17 cellular contexts compared by ENCODE assay signal in the genomic region with DNA sequence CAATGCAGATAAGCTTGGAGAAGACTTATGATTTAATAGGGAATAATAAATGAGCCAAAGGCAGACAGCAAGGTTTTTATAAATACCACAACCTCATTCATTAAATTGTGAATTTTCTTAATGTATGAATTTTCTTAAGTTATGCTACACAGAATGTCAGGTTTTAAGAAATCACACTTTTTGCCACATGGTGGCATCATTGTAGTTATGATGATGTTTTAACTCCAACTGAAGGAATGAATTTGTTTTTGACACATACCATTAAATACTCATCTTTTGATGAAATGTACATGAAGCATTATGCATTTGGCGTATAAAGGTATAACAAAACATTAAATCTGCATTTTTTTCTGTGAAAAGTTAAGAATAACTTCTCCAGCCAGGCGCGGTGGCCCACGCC.
DNase-seq lines count a peak whose midpoint lies in the region; ATAC-seq and TF ChIP-seq lines count a peak whose summit lies in the region.
"Had no signal": no experiment of that assay in that cellular context is flagged by ENCODE, and none has a peak within 500 bp of the region (broad histone marks: within the 10 kb centered on the region; RNA-seq: fewer than 3 reads in every experiment).

No MANE protein-coding gene starts in this region.

- no peaks in the 10 kb centered on the region for H3K4me1 Mint-ChIP-seq in chondrocyte (ENCODE audit: low read depth)
- H3K4me1 Mint-ChIP-seq: activated B cell treated with CpG ODN at 0.5 μM for 24 hours; activated naive CD4-positive, alpha-beta T cell treated with anti-CD3 and anti-CD28 coated beads, Interleukin-2, amount 10 ng/mL, durations not matched to agents 7 days and 5 days; CD8-positive, alpha-beta memory T cell had no signal

- peaks cover 22% of the 10 kb centered on the region for H3K9me3 Mint-ChIP-seq in chondrocyte (ENCODE audit: low read depth)

- TF ChIP-seq CTCF in C4-2B (conservative IDR thresholded peaks at IDR 0.05) (peak; percentile 48), chondrocyte (IDR thresholded peaks at IDR 0.05) (peak; percentile 48)

- no peaks in the 10 kb centered on the region for H3K9me3 ChIP-seq in MG63
- H3K9me3 ChIP-seq: uterus had no signal

- no peak overlapping the region for H3K27ac Mint-ChIP-seq in chondrocyte (ENCODE audit: unreplicated experiment)
- H3K27ac Mint-ChIP-seq: activated B cell treated with CpG ODN at 0.5 μM for 24 hours; activated naive CD4-positive, alpha-beta T cell treated with anti-CD3 and anti-CD28 coated beads, Interleukin-2, amount 10 ng/mL, durations not matched to agents 7 days and 5 days; CD8-positive, alpha-beta memory T cell had no signal

- H3K27me3 ChIP-seq in MG63 = no peaks in the 10 kb centered on the region
- H3K27me3 ChIP-seq: brain microvascular endothelial cell, uterus had no signal

- peak; percentile 42 for ATAC-seq in GM18907 (IDR thresholded peaks at IDR 0.05; ENCODE audit: unreplicated experiment)

- peak; percentile 5 for DNase-seq in NCI-H1092 (lab: John Stamatoyannopoulos, UW)
- no peak for DNase-seq in chondrocyte (ENCODE audit: low spot score)
- no peak for DNase-seq in OCI-M2 (lab: John Stamatoyannopoulos, UW; ENCODE audit: unreplicated experiment)
- DNase-seq in activated T-cell treated with anti-CD3 and anti-CD28 coated beads, Interleukin-2, amount 50 U/mL, for 48 hours = no peak
- DNase-seq in MG63 = no peak
- DNase-seq: activated B cell treated with CpG ODN at 0.5 μM for 24 hours; activated CD8-positive, alpha-beta memory T cell treated with anti-CD3 and anti-CD28 coated beads, Interleukin-2, amount 50 U/mL, for 4 hours; activated naive CD4-positive, alpha-beta T cell treated with anti-CD3 and anti-CD28 coated beads, Interleukin-2, amount 10 ng/mL, durations not matched to agents 7 days and 5 days; brain microvascular endothelial cell; CD8-positive, alpha-beta memory T cell; effector memory CD4-positive, alpha-beta T cell; mesenchymal stem cell; NCI-H187 treated with DMSO at 0.1 percent for 48 hours; stimulated activated naive CD4-positive, alpha-beta T cell treated with Interleukin-2 at 50 U/mL for 16 hours; uterus had no signal

- H3K27ac ChIP-seq in C4-2B = no peak overlapping the region
- H3K27ac ChIP-seq: brain microvascular endothelial cell, uterus had no signal

- H3K4me3 ChIP-seq in MG63 = no peak overlapping the region
- H3K4me3 ChIP-seq: uterus had no signal

- H3K4me3 Mint-ChIP-seq in chondrocyte (ENCODE audit: unreplicated experiment) = no peak overlapping the region
- H3K4me3 Mint-ChIP-seq: activated B cell treated with CpG ODN at 0.5 μM for 24 hours; activated naive CD4-positive, alpha-beta T cell treated with anti-CD3 and anti-CD28 coated beads, Interleukin-2, amount 10 ng/mL, durations not matched to agents 7 days and 5 days; CD8-positive, alpha-beta memory T cell had no signal

- H3K36me3 Mint-ChIP-seq in chondrocyte (ENCODE audit: low read depth) = no peaks in the 10 kb centered on the region
- H3K36me3 Mint-ChIP-seq: activated naive CD4-positive, alpha-beta T cell treated with anti-CD3 and anti-CD28 coated beads, Interleukin-2, amount 10 ng/mL, durations not matched to agents 7 days and 5 days had no signal

- H3K27me3 Mint-ChIP-seq in chondrocyte (ENCODE audit: low read depth) = peaks cover 6% of the 10 kb centered on the region
- H3K27me3 Mint-ChIP-seq: activated B cell treated with CpG ODN at 0.5 μM for 24 hours; activated naive CD4-positive, alpha-beta T cell treated with anti-CD3 and anti-CD28 coated beads, Interleukin-2, amount 10 ng/mL, durations not matched to agents 7 days and 5 days had no signal

- no peaks in the 10 kb centered on the region for H3K36me3 ChIP-seq in MG63
- H3K36me3 ChIP-seq: brain microvascular endothelial cell, uterus had no signal
